9 cellular contexts compared by ENCODE assay signal in the genomic region with DNA sequence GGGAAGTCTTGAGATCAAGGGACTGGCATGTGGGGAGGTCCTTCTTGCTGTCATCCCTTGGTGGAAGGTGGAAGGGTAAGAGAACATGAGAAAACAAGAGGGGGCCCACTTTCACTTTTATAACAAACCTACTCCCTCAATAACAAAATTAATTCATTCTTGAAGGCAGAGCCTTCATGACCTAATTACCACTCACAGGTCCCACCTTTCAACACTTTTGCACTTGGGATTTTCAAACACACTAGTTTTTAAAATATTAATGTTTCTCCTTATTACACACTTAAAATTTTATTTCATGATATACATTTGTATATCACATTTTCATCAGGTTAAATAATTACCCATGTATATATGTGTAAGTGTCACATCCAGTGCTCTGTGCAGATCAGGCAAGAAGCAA. TPM values are rescaled to one million over a fixed set of nuclear protein-coding genes. Genes with fewer than 3 reads are reported as not detected.
DNase-seq lines count a peak whose midpoint lies in the region; TF ChIP-seq lines count a peak whose summit lies in the region.
"Had no signal": no experiment of that assay in that cellular context is flagged by ENCODE, and none has a peak within 500 bp of the region (broad histone marks: within the 10 kb centered on the region; RNA-seq: fewer than 3 reads in every experiment).

No MANE protein-coding gene starts in this region.

- no peaks in the 10 kb centered on the region for H3K36me3 Mint-ChIP-seq in neural progenitor cell

- H3F3A ChIP-seq in DOHH2 (ENCODE audit: control insufficient read depth, insufficient read depth) (peaks cover 11% of the 10 kb centered on the region), neural progenitor cell (ENCODE audit: low read depth) (peaks cover 18% of the 10 kb centered on the region)

- intact Hi-C loops in dorsolateral prefrontal cortex (cut with DNase I) = no loop called here

- TF ChIP-seq CTCF in DOHH2 (IDR thresholded peaks at IDR 0.05; ENCODE audit: low read depth, low read length, poor library complexity, severe bottlenecking) (no peak), NB4 (IDR thresholded peaks at IDR 0.05; ENCODE audit: low read depth, low read length) (no peak), dorsolateral prefrontal cortex (IDR thresholded peaks at IDR 0.05 in 54 of 56, conservative IDR thresholded peaks at IDR 0.05 in 2 of 56; ENCODE audit: low read depth in 1 of 56, partially characterized antibody in 56 of 56) (no peak), neural progenitor cell (IDR thresholded peaks at IDR 0.05) (no peak)

- no peaks in the 10 kb centered on the region for H3K36me3 ChIP-seq in DOHH2 (ENCODE audit: control insufficient read depth, low read length)
- no peaks in the 10 kb centered on the region for H3K36me3 ChIP-seq in neural progenitor cell
- no peaks in the 10 kb centered on the region for H3K36me3 ChIP-seq in effector memory CD4-positive, alpha-beta T cell (ENCODE audit: control insufficient read depth, insufficient read depth, low read length)

- no peaks in the 10 kb centered on the region for H3K9me3 Mint-ChIP-seq in neural progenitor cell

- peaks cover 22% of the 10 kb centered on the region for H3K4me1 Mint-ChIP-seq in neural progenitor cell

- H3K9me2 ChIP-seq in DOHH2 (replicated peaks; ENCODE audit: control insufficient read depth, low read length) = no peaks in the 10 kb centered on the region

- H3K27me3 ChIP-seq in DOHH2 (ENCODE audit: control insufficient read depth, low read length) = no peaks in the 10 kb centered on the region
- H3K27me3 ChIP-seq in dorsolateral prefrontal cortex = no peaks in the 10 kb centered on the region
- no peaks in the 10 kb centered on the region for H3K27me3 ChIP-seq in neural progenitor cell
- no peaks in the 10 kb centered on the region for H3K27me3 ChIP-seq in effector memory CD4-positive, alpha-beta T cell (replicated peaks; ENCODE audit: control insufficient read depth, insufficient read depth, low read length, poor library complexity, severe bottlenecking)

- H3K27ac Mint-ChIP-seq in neural progenitor cell = no peak overlapping the region

- no peaks in the 10 kb centered on the region for H4K20me1 ChIP-seq in DOHH2 (ENCODE audit: control insufficient read depth, insufficient read depth, low read depth, low read length)
- H4K20me1 ChIP-seq in neural progenitor cell (ENCODE audit: low read depth) = no peaks in the 10 kb centered on the region

- H3K27me3 Mint-ChIP-seq in neural progenitor cell (ENCODE audit: insufficient read depth, low read depth) = no peaks in the 10 kb centered on the region

- TF ChIP-seq POLR2A in NB4 (IDR thresholded peaks at IDR 0.05; ENCODE audit: extremely low read depth, insufficient read length) = no peak

- H3K4me3 ChIP-seq in DOHH2 (ENCODE audit: low read length) (peak overlapping the region; percentile 89), NB4 (ENCODE audit: low read depth, low read length) (peak overlapping the region; percentile 77), dorsolateral prefrontal cortex (peak overlapping the region in 34 of 59 donors; percentile 73 to 98 (median 88)), neural progenitor cell (no peak overlapping the region)
- no peak overlapping the region for H3K4me3 ChIP-seq in effector memory CD4-positive, alpha-beta T cell (ENCODE audit: insufficient read depth, low read depth, low read length, poor library complexity, severe bottlenecking)
- H3K4me3 ChIP-seq: lung had no signal

- H3K79me2 ChIP-seq in DOHH2 (ENCODE audit: control insufficient read depth, low read length) (peaks cover 29% of the 10 kb centered on the region), neural progenitor cell (ENCODE audit: low read depth) (peaks cover 3% of the 10 kb centered on the region)

- no peak overlapping the region for H2AFZ ChIP-seq in neural progenitor cell (replicated peaks)

- H3K4me1 ChIP-seq in DOHH2 (ENCODE audit: control insufficient read depth, low read length) (peaks cover 38% of the 10 kb centered on the region), neural progenitor cell (peaks cover 13% of the 10 kb centered on the region)
- peaks cover 7% of the 10 kb centered on the region for H3K4me1 ChIP-seq in effector memory CD4-positive, alpha-beta T cell (ENCODE audit: control insufficient read depth, insufficient read depth, low read length, poor library complexity, severe bottlenecking)

- H3K4me2 ChIP-seq in DOHH2 (ENCODE audit: low read length) (peak overlapping the region; percentile 92), neural progenitor cell (peak overlapping the region; percentile 87)

- H3K4me3 Mint-ChIP-seq in neural progenitor cell = peak overlapping the region; percentile 99

- H3K9ac ChIP-seq in neural progenitor cell = no peak overlapping the region

- H3K9me3 ChIP-seq in DOHH2 (ENCODE audit: control insufficient read depth, insufficient read depth, low read length) = no peaks in the 10 kb centered on the region
- no peaks in the 10 kb centered on the region for H3K9me3 ChIP-seq in neural progenitor cell (ENCODE audit: low read depth)
- H3K9me3 ChIP-seq in effector memory CD4-positive, alpha-beta T cell (ENCODE audit: control insufficient read depth, low read length) = no peaks in the 10 kb centered on the region

- DNase-seq in NB4 (ENCODE audit: low read depth) (peak; percentile 27), dorsolateral prefrontal cortex (no peak), neural progenitor cell (ENCODE audit: low spot score) (no peak), NCI-H1436 (lab: John Stamatoyannopoulos, UW) (no peak), T1000 (lab: John Stamatoyannopoulos, UW) (no peak), HT-29 (ENCODE audit: low spot score) (no peak)
- DNase-seq in effector memory CD4-positive, alpha-beta T cell = no peak

- H3K27ac ChIP-seq in DOHH2 (ENCODE audit: low read depth, low read length) (no peak overlapping the region), dorsolateral prefrontal cortex (peak overlapping the region in 39 of 59 donors; percentile 2 to 100 (median 95)), neural progenitor cell (no peak overlapping the region)
- no peak overlapping the region for H3K27ac ChIP-seq in effector memory CD4-positive, alpha-beta T cell (ENCODE audit: insufficient read depth, low read length, poor library complexity, severe bottlenecking)

RNA-seq across cellular contexts. Expression of a gene that starts 2.0 kb away (rescaled TPM):
- total RNA-seq in dorsolateral prefrontal cortex (10 to 100 TPM; 22.9 to 64.1 (median 42.7) TPM), neural progenitor cell (ENCODE audit: low replicate concordance) (5.8 and 6.7 TPM in 2 replicates)
- 19.4 and 28.8 TPM in 2 replicates for total RNA-seq in HT-29 (2014; rRNA removed; shearing (Covaris generic))

Comparison
In these comparisons a context has a peak if more than half of its experiments do, and no peak if none do; other contexts are left out.
1. H3K27ac ChIP-seq: peak in dorsolateral prefrontal cortex (39 of 59); none in DOHH2 (single experiment), neural progenitor cell (single experiment) and effector memory CD4-positive, alpha-beta T cell (single experiment).
2. H3K4me3 ChIP-seq: peak in DOHH2 (single experiment), NB4 (single experiment) and dorsolateral prefrontal cortex (34 of 59); none in neural progenitor cell (single experiment) and effector memory CD4-positive, alpha-beta T cell (single experiment).